ENCODE assay signal across 8 cellular contexts in the genomic region with DNA sequence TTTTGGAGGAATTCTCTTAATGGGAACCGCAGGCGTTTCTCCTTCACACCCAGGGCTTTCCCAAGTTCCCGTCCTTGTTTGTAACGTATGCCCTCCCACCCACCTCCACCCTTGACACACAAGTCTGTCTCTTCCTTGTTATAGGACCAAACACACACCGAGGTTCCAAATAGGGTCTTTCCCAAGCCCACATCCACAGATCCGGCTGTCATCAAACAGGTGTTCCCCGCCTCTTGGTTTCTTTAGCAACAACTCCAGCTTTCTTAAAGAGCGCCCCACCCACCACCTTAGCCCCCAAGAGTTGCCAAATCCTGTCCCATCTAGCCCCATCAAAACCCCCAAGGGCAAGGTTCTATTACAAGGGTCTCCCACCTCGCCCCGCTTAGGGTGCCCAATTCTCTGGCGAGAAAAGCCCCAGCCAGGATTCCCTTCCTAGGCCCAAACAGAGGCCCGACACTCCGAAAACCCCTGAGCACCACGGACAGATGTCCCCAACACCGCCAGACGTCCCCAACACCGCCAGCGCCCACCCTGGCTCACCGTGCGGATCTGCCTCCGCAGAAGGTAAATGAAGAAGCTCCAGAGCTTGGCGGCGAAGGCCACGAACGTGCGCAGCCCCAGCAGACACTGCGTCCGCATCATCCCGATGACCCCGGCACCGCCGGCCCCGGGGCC. TPM values are rescaled to one million over a fixed set of nuclear protein-coding genes. Genes with fewer than 3 reads are reported as not detected.
DNase-seq lines count a peak whose midpoint lies in the region; ATAC-seq and TF ChIP-seq lines count a peak whose summit lies in the region.

No MANE protein-coding gene starts in this region.

- peaks cover 14% of the 10 kb centered on the region for H3K27me3 Mint-ChIP-seq in brain

- peaks cover 49% of the 10 kb centered on the region for H3K36me3 Mint-ChIP-seq in brain

- intact Hi-C loops in heart left ventricle (cut with DNase I) (loop anchor here in 2 of 10 donors (5.0 to 10.0 kb wide), 2 partner anchors 57 to 324 kb away; a partner anchor contains a TSS), left cardiac atrium (cut with DNase I) (no loop called here), vagina (cut with DNase I) (loop anchor here (10.0 kb wide), 1 partner anchor 314 kb away; a partner anchor contains a TSS)

- DNase-seq in heart left ventricle (peak in 1 of 5 donors; percentile 21), left cardiac atrium (no peak), lung microvascular endothelial cell (ENCODE audit: low read depth in 2 of 2) (peak; percentile 48 to 54), vagina (ENCODE audit: extremely low spot score in 2 of 2) (peak in 1 of 2 donors; percentile 88), iPS-NIHi11 (ENCODE audit: low spot score) (no peak)
- no peak for DNase-seq in NK-92 treated with Interleukin-12 subunit alpha and Interleukin-12 subunit beta, amount 100 ng/mL, for 24 hours (lab: John Stamatoyannopoulos, UW)

- H3K4me1 Mint-ChIP-seq in brain = peaks cover 56% of the 10 kb centered on the region

- H3K27me3 ChIP-seq in heart left ventricle (no peaks in the 10 kb centered on the region), vagina (no peaks in the 10 kb centered on the region)

- H3K36me3 ChIP-seq in heart left ventricle (peaks cover 0 to 38% (median 34%) of the 10 kb centered on the region in 9 donors), vagina (peaks cover 0 to 22% of the 10 kb centered on the region in 2 donors)

- H3K27ac ChIP-seq in heart left ventricle (peak overlapping the region; percentile 96 to 100 (median 99)), vagina (peak overlapping the region; percentile 99)

- H3K4me3 Mint-ChIP-seq in brain = peak overlapping the region; percentile 91 to 99 (median 99)

- TF ChIP-seq POLR2A in heart left ventricle (IDR thresholded peaks at IDR 0.05) (no peak), vagina (IDR thresholded peaks at IDR 0.05) (no peak)

- peak overlapping the region; percentile 97 to 100 (median 98) for H3K27ac Mint-ChIP-seq in brain

- H3K4me1 ChIP-seq in heart left ventricle = peaks cover 8 to 46% (median 37%) of the 10 kb centered on the region in 12 donors
- H3K4me1 ChIP-seq in vagina = peaks cover 50% of the 10 kb centered on the region

- TF ChIP-seq CTCF in heart left ventricle (IDR thresholded peaks at IDR 0.05) = no peak
- no peak for TF ChIP-seq CTCF in brain (conservative IDR thresholded peaks at IDR 0.05)
- no peak for TF ChIP-seq CTCF in vagina (IDR thresholded peaks at IDR 0.05)

- WGBS in heart left ventricle, 4 donors = 1 to 3% (median 1%) methylated on average over 11 to 33 of the region's 33 CpGs

- peak overlapping the region; percentile 57 to 100 (median 94) for H3K4me3 ChIP-seq in heart left ventricle
- peak overlapping the region; percentile 92 to 99 for H3K4me3 ChIP-seq in vagina

- H3K9me3 Mint-ChIP-seq in brain = no peaks in the 10 kb centered on the region

- ATAC-seq in heart left ventricle (no peak), left cardiac atrium (no peak), HG03342 (IDR thresholded peaks at IDR 0.05; ENCODE audit: unreplicated experiment) (no peak)

- H3K9me3 ChIP-seq in heart left ventricle (no peaks in the 10 kb centered on the region), vagina (no peaks in the 10 kb centered on the region)

RNA-seq across cellular contexts. Expression of a gene that starts 0.7 kb away (rescaled TPM):
- total RNA-seq in heart left ventricle (100 to 1,000 TPM in 6 of 9 donors, 10 to 100 TPM in 3; 54.0 to 126 (median 107) TPM), left cardiac atrium (100 to 1,000 TPM; 116 to 118 TPM), lung microvascular endothelial cell (22.4 and 25.2 TPM in 2 replicates), vagina (64.6 TPM)
- polyA plus RNA-seq in heart left ventricle (100 to 1,000 TPM in 1 of 2 donors, 10 to 100 TPM in 1; 54.4 to 120 TPM), brain (ENCODE audit: insufficient read depth, low read depth, low replicate concordance) (310 TPM)

RNA-seq across cellular contexts. Expression of a gene that starts 1.2 kb away (rescaled TPM):
- total RNA-seq in heart left ventricle (10 to 100 TPM; 28.0 to 87.2 (median 52.6) TPM), left cardiac atrium (10 to 100 TPM; 68.3 to 93.8 TPM), lung microvascular endothelial cell (26.6 and 32.7 TPM in 2 replicates), vagina (30.9 TPM)
- polyA plus RNA-seq in heart left ventricle (10 to 100 TPM; 33.5 to 47.0 TPM), brain (ENCODE audit: insufficient read depth, low read depth, low replicate concordance) (58.2 TPM)

RNA-seq across cellular contexts. Expression of a gene that starts 8.5 kb away (rescaled TPM):
- total RNA-seq in heart left ventricle (100 to 1,000 TPM; 293 to 591 (median 491) TPM), left cardiac atrium (100 to 1,000 TPM; 459 to 475 TPM), lung microvascular endothelial cell (124 and 130 TPM in 2 replicates), vagina (395 TPM)
- polyA plus RNA-seq in heart left ventricle (100 to 1,000 TPM; 580 to 674 TPM), brain (ENCODE audit: insufficient read depth, low read depth, low replicate concordance) (1,714 TPM)

RNA-seq across cellular contexts. Expression of a gene that starts 11.5 kb away (rescaled TPM):
- total RNA-seq in heart left ventricle = 1 to 10 TPM in 5 of 9 donors, under 1 TPM in 2, not detected in 2; 0.36 to 2.6 (median 2.0) TPM
- 1 to 10 TPM; 1.1 to 1.3 TPM for polyA plus RNA-seq in heart left ventricle
- 1 to 10 TPM; 2.1 to 4.9 TPM for total RNA-seq in left cardiac atrium
- 113 TPM for polyA plus RNA-seq in brain (ENCODE audit: insufficient read depth, low read depth, low replicate concordance)
- total RNA-seq in lung microvascular endothelial cell = 0.99 and 7.0 TPM in 2 replicates
- total RNA-seq in vagina = 75.9 TPM

RNA-seq across cellular contexts. Expression of a gene that starts 11.5 kb away (rescaled TPM):
- total RNA-seq in heart left ventricle (10 to 100 TPM; 19.1 to 36.7 (median 23.0) TPM), left cardiac atrium (10 to 100 TPM; 18.5 to 27.5 TPM), lung microvascular endothelial cell (30.9 and 38.5 TPM in 2 replicates), vagina (24.8 TPM)
- polyA plus RNA-seq in heart left ventricle (10 to 100 TPM; 13.7 to 31.8 TPM), brain (ENCODE audit: insufficient read depth, low read depth, low replicate concordance) (40.9 TPM)

Comparison
In these comparisons a context has a peak if more than half of its experiments do, and no peak if none do; other contexts are left out.
1. DNase-seq: peak in lung microvascular endothelial cell (2 of 2); none in left cardiac atrium (single experiment), NK-92 treated with Interleukin-12 subunit alpha and Interleukin-12 subunit beta, amount 100 ng/mL, for 24 hours (single experiment) and iPS-NIHi11 (single experiment).